8 cellular contexts compared by ENCODE assay signal in genomic region chr19:19628499-19629134, GRCh38. TPM values are rescaled to one million over a fixed set of nuclear protein-coding genes. Genes with fewer than 3 reads are reported as not detected.
DNase-seq lines count a peak whose midpoint lies in the region; ATAC-seq and TF ChIP-seq lines count a peak whose summit lies in the region.

No MANE protein-coding gene starts in this region.

- TF ChIP-seq POLR2A in upper lobe of left lung (IDR thresholded peaks at IDR 0.05): peak in 2 of 4 donors; percentile 9 to 15

- H3K4me1 ChIP-seq in ectodermal cell (ENCODE audit: control insufficient read depth, insufficient read depth, low read length) (peaks cover 12% of the 10 kb centered on the region), mucosa of descending colon (ENCODE audit: low read depth) (no peaks in the 10 kb centered on the region), upper lobe of left lung (peaks cover 14 to 21% (median 16%) of the 10 kb centered on the region in 4 donors)

- no peaks in the 10 kb centered on the region for H3K27me3 ChIP-seq in ectodermal cell (ENCODE audit: control insufficient read depth, insufficient read depth, low read length, poor library complexity, severe bottlenecking)
- peaks cover 0 to 4% (median 0%) of the 10 kb centered on the region in 4 donors for H3K27me3 ChIP-seq in upper lobe of left lung

- peaks cover 11% of the 10 kb centered on the region for H3K36me3 ChIP-seq in ectodermal cell (ENCODE audit: control insufficient read depth, insufficient read depth, low read length)
- no peaks in the 10 kb centered on the region for H3K36me3 ChIP-seq in mucosa of descending colon (ENCODE audit: low read depth)
- peaks cover 0 to 33% (median 13%) of the 10 kb centered on the region in 4 donors for H3K36me3 ChIP-seq in upper lobe of left lung

- DNase-seq in MV-4-11 (lab: John Stamatoyannopoulos, UW): peak; percentile 91
- DNase-seq in activated CD4-positive, alpha-beta T cell treated with anti-CD3 and anti-CD28 coated beads for 48 hours: peak; percentile 66
- peak; percentile 48 to 77 (median 74) for DNase-seq in mucosa of descending colon
- DNase-seq in upper lobe of left lung: peak; percentile 72 to 89
- no peak for DNase-seq in GM10266 (ENCODE audit: extremely low spot score)

- TF ChIP-seq CTCF in mucosa of descending colon (IDR thresholded peaks at IDR 0.05) (no peak), upper lobe of left lung (IDR thresholded peaks at IDR 0.05) (no peak), GM10266 (IDR thresholded peaks at IDR 0.05; ENCODE audit: control insufficient read depth, insufficient read depth, low read depth, missing control alignments) (no peak)

- H3K27ac ChIP-seq in ectodermal cell (ENCODE audit: insufficient read depth, low read depth, low read length, poor library complexity, severe bottlenecking) (peak overlapping the region; percentile 20), upper lobe of left lung (peak overlapping the region; percentile 50 to 79 (median 74))

- no peak for TF ChIP-seq EP300 in upper lobe of left lung (IDR thresholded peaks at IDR 0.05)

- H3K4me3 ChIP-seq in ectodermal cell (ENCODE audit: insufficient read depth, low read depth, low read length): peak overlapping the region; percentile 73
- peak overlapping the region; percentile 50 for H3K4me3 ChIP-seq in mucosa of descending colon
- H3K4me3 ChIP-seq in upper lobe of left lung: peak overlapping the region; percentile 15 to 62 (median 60)

- WGBS in ectodermal cell, 2 experiments: 8% methylated on average over 52 of the region's 52 CpGs
- WGBS in upper lobe of left lung, 2 donors: 22 to 41% methylated on average over 9 to 20 of the region's 52 CpGs

- intact Hi-C loops in mucosa of descending colon (cut with DNase I, micrococcal nuclease): no loop called here

- H3K9me3 ChIP-seq in ectodermal cell (ENCODE audit: control insufficient read depth, low read length): no peaks in the 10 kb centered on the region
- H3K9me3 ChIP-seq in mucosa of descending colon: no peaks in the 10 kb centered on the region
- no peaks in the 10 kb centered on the region for H3K9me3 ChIP-seq in upper lobe of left lung

- ATAC-seq in GM19023 (IDR thresholded peaks at IDR 0.05; ENCODE audit: unreplicated experiment): peak; percentile 17
- ATAC-seq in mucosa of descending colon: peak; percentile 67
- peak; percentile 24 to 53 for ATAC-seq in upper lobe of left lung (ENCODE audit: low FRiP score in 2 of 2)
- no peak for ATAC-seq in GM18517 (IDR thresholded peaks at IDR 0.05; ENCODE audit: unreplicated experiment)

RNA-seq across cellular contexts. Expression of gene LPAR2, which starts 0.6 kb away (rescaled TPM):
- 80.1 TPM for polyA plus RNA-seq in ectodermal cell (2013, experiment 1 of 4)
- polyA plus RNA-seq in ectodermal cell (2013, experiment 2 of 4): 77.2 TPM
- polyA plus RNA-seq in ectodermal cell (2013, experiment 3 of 4): 68.3 TPM
- polyA plus RNA-seq in ectodermal cell (2013, experiment 4 of 4): 87.8 TPM
- 10 to 100 TPM; 10.9 to 30.0 (median 17.1) TPM for total RNA-seq in mucosa of descending colon
- 10 to 100 TPM; 16.4 to 51.3 (median 24.1) TPM for total RNA-seq in upper lobe of left lung

RNA-seq across cellular contexts. Expression of gene PBX4, which starts 10.1 kb away (rescaled TPM):
- polyA plus RNA-seq in ectodermal cell (2013, experiment 1 of 4): 9.6 TPM
- polyA plus RNA-seq in ectodermal cell (2013, experiment 2 of 4): 5.2 TPM
- polyA plus RNA-seq in ectodermal cell (2013, experiment 3 of 4): 8.6 TPM
- 9.8 TPM for polyA plus RNA-seq in ectodermal cell (2013, experiment 4 of 4)
- total RNA-seq in mucosa of descending colon (1 to 10 TPM; 2.8 to 6.2 (median 4.6) TPM), upper lobe of left lung (10 to 100 TPM in 2 of 6 donors, 1 to 10 TPM in 4; 2.0 to 30.4 (median 5.8) TPM)

RNA-seq across cellular contexts. Expression of gene GMIP, which starts 14.8 kb away (rescaled TPM):
- polyA plus RNA-seq in ectodermal cell (2013, experiment 1 of 4): 17.1 TPM
- polyA plus RNA-seq in ectodermal cell (2013, experiment 2 of 4): 12.2 TPM
- 10.1 TPM for polyA plus RNA-seq in ectodermal cell (2013, experiment 3 of 4)
- 15.5 TPM for polyA plus RNA-seq in ectodermal cell (2013, experiment 4 of 4)
- total RNA-seq in mucosa of descending colon (10 to 100 TPM; 18.1 to 35.5 (median 33.1) TPM), upper lobe of left lung (100 to 1,000 TPM in 1 of 6 donors, 10 to 100 TPM in 5; 20.8 to 109 (median 49.1) TPM)

RNA-seq across cellular contexts. Expression of gene ATP13A1, which starts 34.9 kb away (rescaled TPM):
- polyA plus RNA-seq in ectodermal cell (2013, experiment 1 of 4): 52.6 TPM
- polyA plus RNA-seq in ectodermal cell (2013, experiment 2 of 4): 56.6 TPM
- polyA plus RNA-seq in ectodermal cell (2013, experiment 3 of 4): 35.6 TPM
- 44.9 TPM for polyA plus RNA-seq in ectodermal cell (2013, experiment 4 of 4)
- total RNA-seq in mucosa of descending colon (10 to 100 TPM; 56.1 to 71.9 (median 58.1) TPM), upper lobe of left lung (100 to 1,000 TPM in 3 of 6 donors, 10 to 100 TPM in 3; 58.6 to 256 (median 97.4) TPM)

RNA-seq across cellular contexts. Expression of gene ZNF101, which starts 40.0 kb away (rescaled TPM):
- polyA plus RNA-seq in ectodermal cell (2013, experiment 1 of 4): 23.1 TPM
- 21.6 TPM for polyA plus RNA-seq in ectodermal cell (2013, experiment 2 of 4)
- polyA plus RNA-seq in ectodermal cell (2013, experiment 3 of 4): 15.1 TPM
- 13.8 TPM for polyA plus RNA-seq in ectodermal cell (2013, experiment 4 of 4)
- total RNA-seq in mucosa of descending colon (10 to 100 TPM; 11.4 to 15.6 (median 14.6) TPM), upper lobe of left lung (10 to 100 TPM in 4 of 6 donors, 1 to 10 TPM in 2; 3.4 to 16.1 (median 11.1) TPM)
